In the genomic region with DNA sequence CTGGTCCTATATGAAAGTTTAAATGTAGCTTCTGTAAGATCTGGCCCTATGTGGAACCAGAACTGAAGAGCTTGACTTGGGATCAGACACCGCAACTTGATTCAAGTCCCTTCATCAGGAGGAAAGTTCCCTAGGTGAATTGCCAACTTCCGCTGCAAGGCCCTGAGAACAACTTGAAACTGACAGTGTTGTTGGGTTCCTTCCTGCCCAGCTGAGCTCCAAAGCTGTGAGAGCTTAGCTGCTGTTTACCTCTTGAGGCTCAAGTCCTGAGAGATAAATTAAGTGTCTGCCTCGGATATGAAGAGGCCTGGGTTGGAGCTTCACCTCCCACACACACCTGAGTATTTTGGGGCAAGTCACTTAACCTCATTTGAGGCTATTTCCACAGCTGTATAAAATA, we compare ENCODE assay signal across 14 cellular contexts. TPM values are rescaled to one million over a fixed set of nuclear protein-coding genes. Genes with fewer than 3 reads are reported as not detected.
DNase-seq lines count a peak whose midpoint lies in the region; ATAC-seq and TF ChIP-seq lines count a peak whose summit lies in the region.
"Had no signal": no experiment of that assay in that cellular context is flagged by ENCODE, and none has a peak within 500 bp of the region (broad histone marks: within the 10 kb centered on the region; RNA-seq: fewer than 3 reads in every experiment).

No MANE protein-coding gene starts in this region.

- peak overlapping the region; percentile 26 for H3K9ac ChIP-seq in mucosa of stomach (ENCODE audit: low read length)
- H3K9ac ChIP-seq: KMS-11 had no signal

- H3K27ac ChIP-seq in RWPE2 (ENCODE audit: poor library complexity, severe bottlenecking): peak overlapping the region; percentile 80
- peak overlapping the region; percentile 58 to 87 (median 84) for H3K27ac ChIP-seq in esophagus squamous epithelium
- peak overlapping the region; percentile 75 to 83 (median 75) for H3K27ac ChIP-seq in thyroid gland
- H3K27ac ChIP-seq: KMS-11 had no signal

- no peak for ATAC-seq in RWPE2 (ENCODE audit: low read depth)
- ATAC-seq: T-helper 17 cell had no signal

- TF ChIP-seq CTCF in RWPE2 (IDR thresholded peaks at IDR 0.05; ENCODE audit: poor library complexity, severe bottlenecking) (no peak), esophagus squamous epithelium (IDR thresholded peaks at IDR 0.05) (no peak), thyroid gland (IDR thresholded peaks at IDR 0.05) (no peak)

- intact Hi-C loops in esophagus squamous epithelium (cut with DNase I) (loop anchor here (10.0 kb wide), 1 partner anchor 64 kb away; no protein-coding TSS in a partner anchor), thyroid gland (cut with DNase I) (loop anchor here (10.0 kb wide), 1 partner anchor 54 kb away; a partner anchor contains a TSS)

- DNase-seq in RWPE2 (ENCODE audit: low spot score) (no peak), esophagus squamous epithelium (lab: John Stamatoyannopoulos, UW) (no peak), thyroid gland (peak; percentile 47 to 55), NCI-H2196 treated with DMSO at 0.1 percent for 48 hours (lab: John Stamatoyannopoulos, UW; ENCODE audit: unreplicated experiment) (no peak), foreskin melanocyte (no peak), NCI-H1092 treated with DMSO at 0.1 percent for 48 hours (lab: John Stamatoyannopoulos, UW) (no peak), NCI-H1417 (lab: John Stamatoyannopoulos, UW) (no peak)
- DNase-seq: activated CD4-positive, alpha-beta T cell treated with anti-CD3 and anti-CD28 coated beads, Interleukin-2, amount 10 ng/mL, durations not matched to agents 7 days and 5 days; NCI-H2029 treated with DMSO at 0.1 percent for 48 hours; stimulated activated CD4-positive, alpha-beta T cell treated with anti-CD3 and anti-CD28 coated beads, Interleukin-2, amount 100 ng/mL, for 24 hours; stimulated activated naive CD4-positive, alpha-beta T cell treated with Interleukin-2 at 50 U/mL for 16 hours; T-helper 17 cell had no signal

- H3K9me3 ChIP-seq in RWPE2 (ENCODE audit: severe bottlenecking): no peaks in the 10 kb centered on the region
- H3K9me3 ChIP-seq in esophagus squamous epithelium: no peaks in the 10 kb centered on the region
- no peaks in the 10 kb centered on the region for H3K9me3 ChIP-seq in mucosa of stomach (ENCODE audit: control insufficient read depth, low read length)
- no peaks in the 10 kb centered on the region for H3K9me3 ChIP-seq in thyroid gland

- TF ChIP-seq POLR2A in esophagus squamous epithelium (IDR thresholded peaks at IDR 0.05) (no peak), thyroid gland (IDR thresholded peaks at IDR 0.05) (no peak)

- no peak overlapping the region for H3K4me3 ChIP-seq in RWPE2 (ENCODE audit: severe bottlenecking)
- no peak overlapping the region for H3K4me3 ChIP-seq in esophagus squamous epithelium
- no peak overlapping the region for H3K4me3 ChIP-seq in mucosa of stomach (ENCODE audit: low read length)
- H3K4me3 ChIP-seq in thyroid gland (replicated peaks in 1 of 3): no peak overlapping the region

- 55 to 69% methylated on average over 3 of the region's 3 CpGs for WGBS in esophagus squamous epithelium, 2 donors
- WGBS in thyroid gland, 2 donors: 55 to 72% methylated on average over 3 of the region's 3 CpGs

- H3K4me1 ChIP-seq in RWPE2 (ENCODE audit: insufficient read depth, poor library complexity, severe bottlenecking) (peaks cover 28% of the 10 kb centered on the region), esophagus squamous epithelium (peaks cover 15 to 48% (median 25%) of the 10 kb centered on the region in 3 donors), mucosa of stomach (ENCODE audit: control insufficient read depth, insufficient read depth, low read length) (peaks cover 24% of the 10 kb centered on the region), thyroid gland (peaks cover 37 to 41% of the 10 kb centered on the region in 2 donors)

- H3K27me3 ChIP-seq in RWPE2 (ENCODE audit: insufficient read depth, poor library complexity, severe bottlenecking): no peaks in the 10 kb centered on the region
- no peaks in the 10 kb centered on the region for H3K27me3 ChIP-seq in esophagus squamous epithelium
- H3K27me3 ChIP-seq in mucosa of stomach (ENCODE audit: control insufficient read depth, insufficient read depth, low read length): no peaks in the 10 kb centered on the region
- no peaks in the 10 kb centered on the region for H3K27me3 ChIP-seq in thyroid gland

- peaks cover 10% of the 10 kb centered on the region for H3K36me3 ChIP-seq in RWPE2 (ENCODE audit: low read depth)
- H3K36me3 ChIP-seq in esophagus squamous epithelium: peaks cover 0 to 26% (median 0%) of the 10 kb centered on the region in 3 donors
- no peaks in the 10 kb centered on the region for H3K36me3 ChIP-seq in mucosa of stomach (ENCODE audit: control insufficient read depth, insufficient read depth, low read length)
- no peaks in the 10 kb centered on the region for H3K36me3 ChIP-seq in thyroid gland

RNA-seq across cellular contexts. Expression of a gene that starts 44.7 kb away (rescaled TPM):
- total RNA-seq in esophagus squamous epithelium (1 to 10 TPM in 3 of 4 donors, under 1 TPM in 1; 0.49 to 3.2 (median 2.7) TPM), thyroid gland (1 to 10 TPM in 3 of 4 donors, under 1 TPM in 1; 0.78 to 3.6 (median 1.8) TPM)

RNA-seq across cellular contexts. Expression of a gene that starts 44.7 kb away (rescaled TPM):
- total RNA-seq in esophagus squamous epithelium: 10 to 100 TPM; 12.5 to 20.0 (median 19.0) TPM
- total RNA-seq in thyroid gland: 10 to 100 TPM; 22.2 to 31.4 (median 25.3) TPM

RNA-seq across cellular contexts. Expression of a gene that starts 49.2 kb away (rescaled TPM):
- total RNA-seq in esophagus squamous epithelium (10 to 100 TPM; 14.5 to 37.2 (median 19.4) TPM), thyroid gland (10 to 100 TPM; 10.3 to 13.7 (median 11.8) TPM)

RNA-seq across cellular contexts. Expression of a gene that starts 49.6 kb away (rescaled TPM):
- total RNA-seq in esophagus squamous epithelium (10 to 100 TPM; 21.9 to 37.9 (median 34.3) TPM), thyroid gland (10 to 100 TPM; 32.8 to 43.7 (median 41.0) TPM)

Comparison
In these comparisons a context has a peak if more than half of its experiments do, and no peak if none do; other contexts are left out.
1. DNase-seq: peak in thyroid gland (2 of 2); none in RWPE2 (single experiment), esophagus squamous epithelium (single experiment), NCI-H2196 treated with DMSO at 0.1 percent for 48 hours (single experiment), foreskin melanocyte (single experiment), NCI-H1092 treated with DMSO at 0.1 percent for 48 hours (single experiment) and NCI-H1417 (0 of 3).
2. Peak in every context shown above with its lines, with median percentiles within 50 percentile points of each other: H3K27ac ChIP-seq.